ENCODE assay signal across 15 cellular contexts in genomic region chr10:71064413-71065118, GRCh38.
DNase-seq lines count a peak whose midpoint lies in the region; ATAC-seq and TF ChIP-seq lines count a peak whose summit lies in the region.
"Had no signal": no experiment of that assay in that cellular context is flagged by ENCODE, and none has a peak within 500 bp of the region (broad histone marks: within the 10 kb centered on the region; RNA-seq: fewer than 3 reads in every experiment).

No MANE protein-coding gene starts in this region.

- no peak overlapping the region for H3K4me3 ChIP-seq in heart right ventricle
- no peak overlapping the region for H3K4me3 ChIP-seq in testis
- no peak overlapping the region for H3K4me3 ChIP-seq in vagina

- H3K27ac ChIP-seq in heart right ventricle = peak overlapping the region; percentile 44 to 92 (median 84)
- no peak overlapping the region for H3K27ac ChIP-seq in testis
- no peak overlapping the region for H3K27ac ChIP-seq in vagina

- peaks cover 0 to 60% (median 29%) of the 10 kb centered on the region in 9 donors for H3K4me1 ChIP-seq in heart right ventricle
- peaks cover 1% of the 10 kb centered on the region for H3K4me1 ChIP-seq in testis
- peaks cover 10% of the 10 kb centered on the region for H3K4me1 ChIP-seq in vagina

- intact Hi-C loops in Right ventricle myocardium inferior (cut with DNase I) (loop anchor here (5.0 kb wide), 2 partner anchors 137 to 148 kb away; partner anchors contain the start of gene UNC5B), cardiac septum (cut with DNase I) (loop anchor here (5.0 to 10.0 kb wide), 4 partner anchors 123 to 203 kb away; no protein-coding TSS in a partner anchor), heart right ventricle (cut with DNase I) (loop anchor here in 4 of 10 donors (5.0 to 10.0 kb wide), 4 partner anchors 137 to 148 kb away; partner anchors contain the start of gene UNC5B (in 1 of the 4)), testis (cut with DNase I; ENCODE audit: low total_unique reads) (no loop called here), vagina (cut with DNase I) (no loop called here)

- H3K9me3 ChIP-seq in heart right ventricle (no peaks in the 10 kb centered on the region), testis (no peaks in the 10 kb centered on the region), vagina (no peaks in the 10 kb centered on the region)

- DNase-seq in Right ventricle myocardium inferior (ENCODE audit: missing footprints) (no peak), cardiac septum (ENCODE audit: low spot score) (no peak), RPMI7951 (ENCODE audit: low read depth) (peak; percentile 55), heart right ventricle (peak in 1 of 2 donors; percentile 67), testis (no peak), ureter (ENCODE audit: low spot score) (no peak), vagina (ENCODE audit: extremely low spot score in 2 of 2) (no peak)
- DNase-seq: activated CD4-positive, alpha-beta T cell treated with anti-CD3 and anti-CD28 coated beads, Interleukin-2, amount 50 U/mL, for 48 hours; cerebellar nuclear complex; kidney; NCI-H1092; stimulated activated CD8-positive, alpha-beta memory T cell treated with anti-CD3 and anti-CD28 coated beads, Interleukin-4, amount 100 ng/mL, for 48 hours; T-helper 1 cell had no signal

- TF ChIP-seq POLR2A in testis (IDR thresholded peaks at IDR 0.05) (no peak), vagina (IDR thresholded peaks at IDR 0.05) (no peak)

- peak; percentile 65 for ATAC-seq in Right ventricle myocardium inferior
- ATAC-seq in heart right ventricle = peak; percentile 68 to 83 (median 76)
- ATAC-seq in HG03571 (IDR thresholded peaks at IDR 0.05; ENCODE audit: unreplicated experiment) = no peak
- ATAC-seq: natural killer cell treated with Interleukin-12 subunit alpha and Interleukin-12 subunit beta and Interleukin-15 and Interleukin-18, amount 100 ng/mL, for 72 hours had no signal

- 32 to 44% methylated on average over 13 of the region's 13 CpGs for WGBS in heart right ventricle, 2 donors
- 74 to 76% methylated on average over 13 of the region's 13 CpGs for WGBS in testis, 2 donors

- TF ChIP-seq CTCF in heart right ventricle (IDR thresholded peaks at IDR 0.05) (peak in 6 of 9 donors; percentile 12 to 50 (median 30)), testis (IDR thresholded peaks at IDR 0.05) (peak in 2 of 3 experiments; percentile 12 to 13), vagina (IDR thresholded peaks at IDR 0.05) (no peak)

- no peaks in the 10 kb centered on the region for H3K36me3 ChIP-seq in heart right ventricle
- no peaks in the 10 kb centered on the region for H3K36me3 ChIP-seq in testis (ENCODE audit: low read depth, missing control alignments)
- H3K36me3 ChIP-seq in vagina = no peaks in the 10 kb centered on the region

- H3K27me3 ChIP-seq in heart right ventricle = no peaks in the 10 kb centered on the region
- no peaks in the 10 kb centered on the region for H3K27me3 ChIP-seq in testis
- H3K27me3 ChIP-seq in vagina = no peaks in the 10 kb centered on the region

Comparison
In these comparisons a context has a peak if more than half of its experiments do, and no peak if none do; other contexts are left out.
1. H3K27ac ChIP-seq: peak in heart right ventricle (10 of 10); none in testis (0 of 2) and vagina (single experiment).
2. CTCF ChIP-seq: peak in heart right ventricle (6 of 9) and testis (2 of 3); none in vagina (0 of 3).
3. intact Hi-C loops: an anchor here in Right ventricle myocardium inferior (5.0 kb wide) and cardiac septum (5.0 to 10.0 kb wide); none called in testis and vagina.